In genomic region chr6:116253505-116254296, GRCh38 we compare ENCODE assay signal across 1 cellular context.
TF ChIP-seq lines count a peak whose summit lies in the region.

Gene TSPYL4 (minus strand): TSS chr6:116254075. CDS start chr6:116254008, 67 bp downstream.

TF ChIP-seq in HepG2, 621 proteins besides CTCF, POLR2A, EP300 and RAD21 (continued from another document and continues in another):
- TF ChIP-seq, protein P1, sequence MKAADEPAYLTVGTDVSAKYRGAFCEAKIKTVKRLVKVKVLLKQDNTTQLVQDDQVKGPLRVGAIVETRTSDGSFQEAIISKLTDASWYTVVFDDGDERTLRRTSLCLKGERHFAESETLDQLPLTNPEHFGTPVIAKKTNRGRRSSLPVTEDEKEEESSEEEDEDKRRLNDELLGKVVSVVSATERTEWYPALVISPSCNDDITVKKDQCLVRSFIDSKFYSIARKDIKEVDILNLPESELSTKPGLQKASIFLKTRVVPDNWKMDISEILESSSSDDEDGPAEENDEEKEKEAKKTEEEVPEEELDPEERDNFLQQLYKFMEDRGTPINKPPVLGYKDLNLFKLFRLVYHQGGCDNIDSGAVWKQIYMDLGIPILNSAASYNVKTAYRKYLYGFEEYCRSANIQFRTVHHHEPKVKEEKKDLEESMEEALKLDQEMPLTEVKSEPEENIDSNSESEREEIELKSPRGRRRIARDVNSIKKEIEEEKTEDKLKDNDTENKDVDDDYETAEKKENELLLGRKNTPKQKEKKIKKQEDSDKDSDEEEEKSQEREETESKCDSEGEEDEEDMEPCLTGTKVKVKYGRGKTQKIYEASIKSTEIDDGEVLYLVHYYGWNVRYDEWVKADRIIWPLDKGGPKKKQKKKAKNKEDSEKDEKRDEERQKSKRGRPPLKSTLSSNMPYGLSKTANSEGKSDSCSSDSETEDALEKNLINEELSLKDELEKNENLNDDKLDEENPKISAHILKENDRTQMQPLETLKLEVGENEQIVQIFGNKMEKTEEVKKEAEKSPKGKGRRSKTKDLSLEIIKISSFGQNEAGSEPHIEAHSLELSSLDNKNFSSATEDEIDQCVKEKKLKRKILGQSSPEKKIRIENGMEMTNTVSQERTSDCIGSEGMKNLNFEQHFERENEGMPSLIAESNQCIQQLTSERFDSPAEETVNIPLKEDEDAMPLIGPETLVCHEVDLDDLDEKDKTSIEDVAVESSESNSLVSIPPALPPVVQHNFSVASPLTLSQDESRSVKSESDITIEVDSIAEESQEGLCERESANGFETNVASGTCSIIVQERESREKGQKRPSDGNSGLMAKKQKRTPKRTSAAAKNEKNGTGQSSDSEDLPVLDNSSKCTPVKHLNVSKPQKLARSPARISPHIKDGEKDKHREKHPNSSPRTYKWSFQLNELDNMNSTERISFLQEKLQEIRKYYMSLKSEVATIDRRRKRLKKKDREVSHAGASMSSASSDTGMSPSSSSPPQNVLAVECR (CRISPR knock-in tag; IDR thresholded peaks at IDR 0.05; ENCODE audit: borderline replicate concordance), result peak; percentile 88
- TF ChIP-seq GATA4 (IDR thresholded peaks at IDR 0.05; ENCODE audit: borderline replicate concordance, low read depth) (0 out of 2 replicates have a peak, but pooled peaks have one; percentile 12), REL (CRISPR knock-in tag; conservative IDR thresholded peaks at IDR 0.05) (no peak), SIX4 (CRISPR knock-in tag; IDR thresholded peaks at IDR 0.05) (no peak), ZNF317 (CRISPR knock-in tag; IDR thresholded peaks at IDR 0.05) (no peak; the same call in 1 of the 2 replicates), CHCHD3 (CRISPR knock-in tag; IDR thresholded peaks at IDR 0.05) (no peak), ZNF780A (CRISPR knock-in tag; IDR thresholded peaks at IDR 0.05) (no peak), SIN3A (IDR thresholded peaks at IDR 0.05; ENCODE audit: borderline replicate concordance, low read depth, low read length) (peak; percentile 68; the same call in 1 of the 2 replicates), POLR2AphosphoS2 (IDR thresholded peaks at IDR 0.05; ENCODE audit: low read depth, low read length) (no peak), ZEB1 (IDR thresholded peaks at IDR 0.05; ENCODE audit: insufficient replicate concordance, low read depth) (no peak), HOMEZ (CRISPR knock-in tag; IDR thresholded peaks at IDR 0.05; ENCODE audit: low read depth) (peak; percentile 86), CSRNP2 (CRISPR knock-in tag; conservative IDR thresholded peaks at IDR 0.05; ENCODE audit: low read depth) (no peak), ERF (CRISPR knock-in tag; IDR thresholded peaks at IDR 0.05) (peak; percentile 25; the same call in 1 of the 2 replicates), ZBTB38 (CRISPR knock-in tag; IDR thresholded peaks at IDR 0.05) (no peak; the same call in 1 of the 2 replicates), ZNF558 (CRISPR knock-in tag; IDR thresholded peaks at IDR 0.05; ENCODE audit: borderline replicate concordance) (peak; percentile 92; the same call in 1 of the 2 replicates), AHDC1 (CRISPR knock-in tag; IDR thresholded peaks at IDR 0.05; ENCODE audit: borderline replicate concordance) (peak; percentile 49; the same call in 1 of the 2 replicates), NAIF1 (CRISPR knock-in tag; IDR thresholded peaks at IDR 0.05; ENCODE audit: borderline replicate concordance) (peak; percentile 83), ZNF747 (CRISPR knock-in tag; IDR thresholded peaks at IDR 0.05; ENCODE audit: borderline replicate concordance) (no peak), CENPX (CRISPR knock-in tag; IDR thresholded peaks at IDR 0.05) (no peak), IRF1 (CRISPR knock-in tag; IDR thresholded peaks at IDR 0.05; ENCODE audit: low read depth) (no peak), NKX3-1 (CRISPR knock-in tag; IDR thresholded peaks at IDR 0.05) (no peak), POGK (CRISPR knock-in tag; conservative IDR thresholded peaks at IDR 0.05) (no peak; the same call in 1 of the 2 replicates), HDAC1 (CRISPR knock-in tag; IDR thresholded peaks at IDR 0.05) (peak; percentile 49; the same call in 1 of the 2 replicates), ZNF333 (CRISPR knock-in tag; IDR thresholded peaks at IDR 0.05; ENCODE audit: borderline replicate concordance) (peak; percentile 14; the same call in 1 of the 2 replicates), CEBPB (IDR thresholded peaks at IDR 0.05; ENCODE audit: borderline replicate concordance, low read depth, low read length) (no peak), PHF8 (CRISPR knock-in tag; IDR thresholded peaks at IDR 0.05) (peak; percentile 81), KLF16 (CRISPR knock-in tag; IDR thresholded peaks at IDR 0.05) (peak in 1 of 2 experiments; percentile 69; a peak in 1 of 4 replicates), SCMH1 (CRISPR knock-in tag; IDR thresholded peaks at IDR 0.05; ENCODE audit: borderline replicate concordance) (no peak), RARA (CRISPR knock-in tag; IDR thresholded peaks at IDR 0.05) (0 out of 2 replicates have a peak, but pooled peaks have one; percentile 9), CBX5 (CRISPR knock-in tag; IDR thresholded peaks at IDR 0.05; ENCODE audit: borderline replicate concordance) (no peak), NCOR1 (IDR thresholded peaks at IDR 0.05; ENCODE audit: borderline replicate concordance, low read length) (no peak), ZNF121 (CRISPR knock-in tag; IDR thresholded peaks at IDR 0.05) (no peak), ZNF75D (CRISPR knock-in tag; IDR thresholded peaks at IDR 0.05; ENCODE audit: borderline replicate concordance) (no peak), RFXAP (CRISPR knock-in tag; IDR thresholded peaks at IDR 0.05; ENCODE audit: borderline replicate concordance) (peak; percentile 100), SP1 (IDR thresholded peaks at IDR 0.05) (no peak), SP1 (CRISPR knock-in tag; IDR thresholded peaks at IDR 0.05) (0 out of 2 replicates have a peak, but pooled peaks have one; percentile 21), ZBTB4 (CRISPR knock-in tag; IDR thresholded peaks at IDR 0.05; ENCODE audit: borderline replicate concordance) (0 out of 2 replicates have a peak, but pooled peaks have one; percentile 50)
